Comparison of ENCODE assay signal across 10 cellular contexts in genomic region chr19:48819366-48819816, GRCh38. TPM values are rescaled to one million over a fixed set of nuclear protein-coding genes. Genes with fewer than 3 reads are reported as not detected.
DNase-seq lines count a peak whose midpoint lies in the region; ATAC-seq and TF ChIP-seq lines count a peak whose summit lies in the region.
"Had no signal": no experiment of that assay in that cellular context is flagged by ENCODE, and none has a peak within 500 bp of the region (broad histone marks: within the 10 kb centered on the region; RNA-seq: fewer than 3 reads in every experiment).

No MANE protein-coding gene starts in this region.

- 17 to 24% methylated on average over 4 of the region's 4 CpGs for WGBS in thyroid gland, 2 donors

- no peaks in the 10 kb centered on the region for H3K36me3 ChIP-seq in thyroid gland
- no peaks in the 10 kb centered on the region for H3K36me3 ChIP-seq in naive thymus-derived CD4-positive, alpha-beta T cell (ENCODE audit: control insufficient read depth in 2 of 3, insufficient read depth in 3 of 3, low read length in 3 of 3)
- H3K36me3 ChIP-seq: neutrophil had no signal

- peaks cover 28% of the 10 kb centered on the region in 2 donors for H3K4me1 ChIP-seq in thyroid gland
- H3K4me1 ChIP-seq in naive thymus-derived CD4-positive, alpha-beta T cell (ENCODE audit: control insufficient read depth in 2 of 2, insufficient read depth in 2 of 2, low read length in 2 of 2): no peaks in the 10 kb centered on the region

- TF ChIP-seq POLR2A in thyroid gland (IDR thresholded peaks at IDR 0.05): no peak

- no peaks in the 10 kb centered on the region for H3K9me3 ChIP-seq in thyroid gland
- H3K9me3 ChIP-seq in naive thymus-derived CD4-positive, alpha-beta T cell (ENCODE audit: control insufficient read depth in 2 of 3, low read length in 3 of 3): no peaks in the 10 kb centered on the region
- H3K9me3 ChIP-seq: neutrophil had no signal

- H3K4me3 ChIP-seq in HFF-Myc (replicated peaks; ENCODE audit: low read depth, low read length): no peak overlapping the region
- H3K4me3 ChIP-seq in thyroid gland (replicated peaks in 1 of 3): no peak overlapping the region
- H3K4me3 ChIP-seq in naive thymus-derived CD4-positive, alpha-beta T cell (ENCODE audit: low read length): no peak overlapping the region

- no peaks in the 10 kb centered on the region for H3K36me3 Mint-ChIP-seq in activated naive CD4-positive, alpha-beta T cell treated with anti-CD3 and anti-CD28 coated beads, Interleukin-2, amount 50 U/mL, for 72 hours
- no peaks in the 10 kb centered on the region for H3K36me3 Mint-ChIP-seq in naive thymus-derived CD4-positive, alpha-beta T cell

- peaks cover 0 to 14% (median 10%) of the 10 kb centered on the region in 7 donors for H3K4me1 Mint-ChIP-seq in naive thymus-derived CD4-positive, alpha-beta T cell

- TF ChIP-seq CTCF in HFF-Myc (IDR thresholded peaks at IDR 0.05; ENCODE audit: low read depth, low read length, missing control alignments) (no peak), thyroid gland (IDR thresholded peaks at IDR 0.05) (no peak)

- DNase-seq in HFF-Myc (ENCODE audit: extremely low read depth, low read depth) (peak; percentile 90), anterior cingulate cortex (lab: John Stamatoyannopoulos, UW) (peak in 46 of 58 donors; percentile 5 to 78 (median 40)), iPS-NIHi11 (ENCODE audit: low spot score) (peak; percentile 31), thyroid gland (peak; percentile 96 to 97), retina (no peak)
- no peak for DNase-seq in activated naive CD4-positive, alpha-beta T cell treated with anti-CD3 and anti-CD28 coated beads, Interleukin-2, amount 50 U/mL, for 72 hours (ENCODE audit: low spot score in 2 of 2)
- no peak for DNase-seq in stimulated activated naive CD4-positive, alpha-beta T cell (lab: John Stamatoyannopoulos, UW)
- DNase-seq in naive thymus-derived CD4-positive, alpha-beta T cell: no peak
- DNase-seq: NCI-H82 had no signal

- H3K27me3 Mint-ChIP-seq in naive thymus-derived CD4-positive, alpha-beta T cell: no peaks in the 10 kb centered on the region

- H3K9me3 Mint-ChIP-seq in activated naive CD4-positive, alpha-beta T cell treated with anti-CD3 and anti-CD28 coated beads, Interleukin-2, amount 50 U/mL, for 72 hours: no peaks in the 10 kb centered on the region
- peaks cover 0 to 2% (median 0%) of the 10 kb centered on the region in 11 donors for H3K9me3 Mint-ChIP-seq in naive thymus-derived CD4-positive, alpha-beta T cell

- H3K4me3 Mint-ChIP-seq in naive thymus-derived CD4-positive, alpha-beta T cell: no peak overlapping the region

- POLR2A ChIA-PET in naive thymus-derived CD4-positive, alpha-beta T cell (lab: Charles Lee): interaction anchor here (0.6 kb wide), 1 partner anchor 370 kb away, joined by 5 read pairs; no protein-coding TSS in a partner anchor

- H3K27ac ChIP-seq in thyroid gland: peak overlapping the region; percentile 68 to 75 (median 71)
- no peak overlapping the region for H3K27ac ChIP-seq in naive thymus-derived CD4-positive, alpha-beta T cell (ENCODE audit: low read depth, low read length)
- H3K27ac ChIP-seq: neutrophil had no signal

- CTCF ChIA-PET in naive thymus-derived CD4-positive, alpha-beta T cell (lab: Charles Lee): no interaction called here

- no peak overlapping the region for H3K27ac Mint-ChIP-seq in activated naive CD4-positive, alpha-beta T cell treated with anti-CD3 and anti-CD28 coated beads, Interleukin-2, amount 50 U/mL, for 72 hours
- H3K27ac Mint-ChIP-seq in naive thymus-derived CD4-positive, alpha-beta T cell: peak overlapping the region in 1 of 9 donors; percentile 9

- no peaks in the 10 kb centered on the region for H3K27me3 ChIP-seq in thyroid gland
- no peaks in the 10 kb centered on the region for H3K27me3 ChIP-seq in naive thymus-derived CD4-positive, alpha-beta T cell (ENCODE audit: control insufficient read depth in 2 of 2, insufficient read depth in 2 of 2, low read length in 2 of 2)
- H3K27me3 ChIP-seq: neutrophil had no signal

- intact Hi-C loops in thyroid gland (cut with DNase I): no loop called here
- intact Hi-C loops in naive thymus-derived CD4-positive, alpha-beta T cell (cut with micrococcal nuclease): no loop called here

- ATAC-seq in activated naive CD4-positive, alpha-beta T cell treated with anti-CD3 and anti-CD28 coated beads, Interleukin-2, amount 50 U/mL, for 72 hours: no peak
- ATAC-seq in naive thymus-derived CD4-positive, alpha-beta T cell: no peak

RNA-seq across cellular contexts. Expression of gene BCAT2, which starts 8.6 kb away (rescaled TPM):
- 10 to 100 TPM; 35.4 to 52.8 (median 45.9) TPM for total RNA-seq in thyroid gland
- 10 to 100 TPM; 33.9 to 72.1 TPM for total RNA-seq in activated naive CD4-positive, alpha-beta T cell treated with anti-CD3 and anti-CD28 coated beads, Interleukin-2, amount 50 U/mL, for 72 hours
- total RNA-seq in naive thymus-derived CD4-positive, alpha-beta T cell: 10 to 100 TPM; 16.7 to 53.1 (median 22.5) TPM
- 10 to 100 TPM; 25.5 to 30.9 TPM for polyA plus RNA-seq in naive thymus-derived CD4-positive, alpha-beta T cell

RNA-seq across cellular contexts. Expression of gene HSD17B14, which starts 16.9 kb away (rescaled TPM):
- total RNA-seq in thyroid gland: 10 to 100 TPM; 11.9 to 46.8 (median 22.2) TPM
- 1 to 10 TPM; 1.3 to 1.7 TPM for total RNA-seq in activated naive CD4-positive, alpha-beta T cell treated with anti-CD3 and anti-CD28 coated beads, Interleukin-2, amount 50 U/mL, for 72 hours
- total RNA-seq in naive thymus-derived CD4-positive, alpha-beta T cell: 1 to 10 TPM in 2 of 5 experiments, under 1 TPM in 2, not detected in 1; 0.38 to 2.9 (median 1.2) TPM
- polyA plus RNA-seq in naive thymus-derived CD4-positive, alpha-beta T cell: 1 to 10 TPM in 1 of 2 donors, under 1 TPM in 1; 0.66 to 1.7 TPM

RNA-seq across cellular contexts. Expression of gene PLEKHA4, which starts 49.0 kb away (rescaled TPM):
- 10 to 100 TPM; 15.2 to 21.8 (median 19.0) TPM for total RNA-seq in thyroid gland
- total RNA-seq in activated naive CD4-positive, alpha-beta T cell treated with anti-CD3 and anti-CD28 coated beads, Interleukin-2, amount 50 U/mL, for 72 hours: 10 to 100 TPM in 1 of 2 donors, 1 to 10 TPM in 1; 9.1 to 20.3 TPM
- total RNA-seq in naive thymus-derived CD4-positive, alpha-beta T cell: 1 to 10 TPM; 2.1 to 7.4 (median 4.0) TPM
- 1 to 10 TPM; 2.6 to 5.6 TPM for polyA plus RNA-seq in naive thymus-derived CD4-positive, alpha-beta T cell

RNA-seq across cellular contexts. Expression of gene PPP1R15A, which starts 52.8 kb away (rescaled TPM):
- total RNA-seq in thyroid gland: 10 to 100 TPM; 18.7 to 31.7 (median 24.2) TPM
- total RNA-seq in activated naive CD4-positive, alpha-beta T cell treated with anti-CD3 and anti-CD28 coated beads, Interleukin-2, amount 50 U/mL, for 72 hours: 100 to 1,000 TPM in 1 of 2 donors, 10 to 100 TPM in 1; 93.1 to 133 TPM
- total RNA-seq in naive thymus-derived CD4-positive, alpha-beta T cell: 1,000 to 10,000 TPM in 1 of 5 experiments, 100 to 1,000 TPM in 1, 10 to 100 TPM in 3; 31.5 to 1,030 (median 71.9) TPM
- 10 to 100 TPM; 23.0 to 29.8 TPM for polyA plus RNA-seq in naive thymus-derived CD4-positive, alpha-beta T cell

Comparison
In these comparisons a context has a peak if more than half of its experiments do, and no peak if none do; other contexts are left out.
1. DNase-seq: peak in HFF-Myc (single experiment), anterior cingulate cortex (46 of 58), iPS-NIHi11 (single experiment) and thyroid gland (2 of 2); none in activated naive CD4-positive, alpha-beta T cell treated with anti-CD3 and anti-CD28 coated beads, Interleukin-2, amount 50 U/mL, for 72 hours (0 of 2), stimulated activated naive CD4-positive, alpha-beta T cell (0 of 6), naive thymus-derived CD4-positive, alpha-beta T cell (0 of 9) and retina (single experiment).